8 cellular contexts compared by ENCODE assay signal in the genomic region with DNA sequence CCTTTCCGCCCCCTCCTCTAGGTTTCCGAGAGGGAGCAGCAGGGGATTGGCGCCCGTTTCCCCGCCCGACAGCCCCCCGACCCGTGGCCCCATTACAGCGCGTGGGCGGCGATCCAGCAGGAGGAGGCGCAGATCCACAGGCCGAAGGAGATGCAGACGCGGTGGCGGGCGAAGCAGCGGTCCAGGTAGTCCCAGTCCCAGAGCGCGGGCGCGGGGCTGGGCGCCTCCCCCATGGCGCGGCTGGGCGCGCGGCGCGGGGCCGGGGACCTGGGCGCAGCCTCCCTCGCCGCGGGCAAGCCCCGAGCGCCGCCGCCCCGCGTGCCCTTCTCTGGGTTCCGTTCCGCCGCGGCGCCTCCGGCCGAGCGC. TPM values are rescaled to one million over a fixed set of nuclear protein-coding genes. Genes with fewer than 3 reads are reported as not detected.
DNase-seq lines count a peak whose midpoint lies in the region; ATAC-seq and TF ChIP-seq lines count a peak whose summit lies in the region.

No MANE protein-coding gene starts in this region.

- WGBS in trophoblast cell (ENCODE audit: extremely low coverage, insufficient coverage, insufficient read length), result no CpG with 5 or more reads among the region's 50 CpGs

- peaks cover 2% of the 10 kb centered on the region for H3K79me1 ChIP-seq in trophoblast cell (ENCODE audit: low read length)

- H2BK120ac ChIP-seq in trophoblast cell (ENCODE audit: insufficient read depth, low read length, poor library complexity), result peak overlapping the region; percentile 24

- no peaks in the 10 kb centered on the region for H4K20me1 ChIP-seq in SU-DHL-6 (ENCODE audit: low read depth, low read length)

- H3K9me2 ChIP-seq in SU-DHL-6 (replicated peaks; ENCODE audit: insufficient read depth, low read length), result no peaks in the 10 kb centered on the region

- peak; percentile 51 for ATAC-seq in GM19043 (IDR thresholded peaks at IDR 0.05; ENCODE audit: low read depth, unreplicated experiment)
- peak; percentile 56 for ATAC-seq in HG03280 (IDR thresholded peaks at IDR 0.05; ENCODE audit: unreplicated experiment)
- ATAC-seq in HG02763 (IDR thresholded peaks at IDR 0.05; ENCODE audit: unreplicated experiment), result no peak

- peak overlapping the region; percentile 13 for H4K12ac ChIP-seq in trophoblast cell (ENCODE audit: low read depth, low read length)

- peak overlapping the region; percentile 73 for H3K14ac ChIP-seq in trophoblast cell (ENCODE audit: low read length)

- H3F3A ChIP-seq in SU-DHL-6 (ENCODE audit: insufficient read depth), result 0 out of 2 replicates have a peak, but pooled peaks cover 4% of the 10 kb centered on the region

- peak overlapping the region; percentile 74 for H3K18ac ChIP-seq in trophoblast cell (ENCODE audit: low read length)

- H3K36me3 ChIP-seq in SU-DHL-6 (ENCODE audit: low read length), result peaks cover 8% of the 10 kb centered on the region
- H3K36me3 ChIP-seq in trophoblast cell (ENCODE audit: control insufficient read depth in 1 of 2, insufficient read depth in 2 of 2, low read length in 2 of 2), result peaks cover 11 to 14% of the 10 kb centered on the region in 2 experiments

- H3K9ac ChIP-seq in SU-DHL-6 (ENCODE audit: low read length) (peak overlapping the region; percentile 83), trophoblast cell (ENCODE audit: low read length) (peak overlapping the region; percentile 71)

- H2AFZ ChIP-seq in SU-DHL-6 (ENCODE audit: low read depth, low read length, severe bottlenecking) (peak overlapping the region; percentile 93), trophoblast cell (ENCODE audit: insufficient read depth, low read length, poor library complexity) (peak overlapping the region; percentile 93)

- H3K79me2 ChIP-seq in SU-DHL-6 (ENCODE audit: insufficient read depth, low read length) (peaks cover 16% of the 10 kb centered on the region; the same call in 1 of the 2 replicates), trophoblast cell (ENCODE audit: control insufficient read depth, insufficient read depth, low read length, poor library complexity) (peaks cover 5% of the 10 kb centered on the region)

- H3K27me3 ChIP-seq in SU-DHL-6 (ENCODE audit: low read length) (no peaks in the 10 kb centered on the region), trophoblast cell (ENCODE audit: insufficient read depth, low read length) (no peaks in the 10 kb centered on the region)

- H3K4me2 ChIP-seq in SU-DHL-6 (ENCODE audit: low read depth, low read length, poor library complexity, severe bottlenecking), result peak overlapping the region; percentile 76
- peak overlapping the region; percentile 64 for H3K4me2 ChIP-seq in trophoblast cell (ENCODE audit: low read length)

- peak overlapping the region; percentile 50 for H3K27ac ChIP-seq in C4-2B
- peak overlapping the region; percentile 60; the same call in 1 of the 2 replicates for H3K27ac ChIP-seq in SU-DHL-6 (ENCODE audit: low read depth, low read length)
- H3K27ac ChIP-seq in trophoblast cell (ENCODE audit: low read depth, low read length), result peak overlapping the region; percentile 16

- DNase-seq in fibroblast of villous mesenchyme (ENCODE audit: low read depth) (no peak), trophoblast cell (peak in 1 of 2 donors; percentile 46)
- DNase-seq in activated effector memory CD4-positive, alpha-beta T cell treated with Interleukin-2 at 50 U/mL for 16 hours, result no peak

- no peak overlapping the region for H2BK12ac ChIP-seq in trophoblast cell (ENCODE audit: low read length)

- H2BK5ac ChIP-seq in trophoblast cell (ENCODE audit: low read depth, low read length, poor library complexity), result no peak overlapping the region

- H3K23ac ChIP-seq in trophoblast cell (ENCODE audit: low read length), result no peak overlapping the region

- peak overlapping the region; percentile 76 for H4K91ac ChIP-seq in trophoblast cell (ENCODE audit: low read depth, low read length)

- H4K8ac ChIP-seq in trophoblast cell (ENCODE audit: low read depth, low read length), result peak overlapping the region; percentile 81

- H3K9me3 ChIP-seq in SU-DHL-6 (ENCODE audit: insufficient read depth, low read length), result no peaks in the 10 kb centered on the region
- peaks cover 16% of the 10 kb centered on the region for H3K9me3 ChIP-seq in trophoblast cell (ENCODE audit: insufficient read depth, low read depth, low read length)

- no peak overlapping the region for H2AK5ac ChIP-seq in trophoblast cell (ENCODE audit: low read length)

- TF ChIP-seq CTCF in C4-2B (conservative IDR thresholded peaks at IDR 0.05) (no peak), SU-DHL-6 (IDR thresholded peaks at IDR 0.05; ENCODE audit: insufficient read depth, low read length, poor library complexity, severe bottlenecking) (no peak), fibroblast of villous mesenchyme (IDR thresholded peaks at IDR 0.05; ENCODE audit: insufficient read depth, low read depth, low read length) (no peak)

- H3K4me1 ChIP-seq in trophoblast cell (ENCODE audit: control insufficient read depth in 1 of 2, insufficient read depth in 2 of 2, low read length in 2 of 2), result peaks cover 4 to 9% of the 10 kb centered on the region in 2 experiments

- peak overlapping the region; percentile 2 for H3K4ac ChIP-seq in trophoblast cell (ENCODE audit: low read depth, low read length)

- H3K4me3 ChIP-seq in SU-DHL-6 (ENCODE audit: insufficient read depth, low read length, poor library complexity, severe bottlenecking), result peak overlapping the region; percentile 70
- peak overlapping the region; percentile 76 for H3K4me3 ChIP-seq in fibroblast of villous mesenchyme (ENCODE audit: low read depth, low read length)
- H3K4me3 ChIP-seq in trophoblast cell (ENCODE audit: low read depth, low read length), result peak overlapping the region; percentile 83

RNA-seq across cellular contexts. Expression of a gene that starts 0.3 kb away (rescaled TPM):
- total RNA-seq in fibroblast of villous mesenchyme, result 11.7 and 23.2 TPM in 2 replicates
- 9.6 and 10.5 TPM in 2 replicates for polyA plus RNA-seq in trophoblast cell (2013)

RNA-seq across cellular contexts. Expression of a gene that starts 39.0 kb away (rescaled TPM):
- 56.6 and 65.1 TPM in 2 replicates for total RNA-seq in fibroblast of villous mesenchyme
- 17.7 and 18.0 TPM in 2 replicates for polyA plus RNA-seq in trophoblast cell (2013)

RNA-seq across cellular contexts. Expression of a gene that starts 52.7 kb away (rescaled TPM):
- total RNA-seq in fibroblast of villous mesenchyme, result 22.0 and 37.0 TPM in 2 replicates
- 23.3 and 27.6 TPM in 2 replicates for polyA plus RNA-seq in trophoblast cell (2013)
